31 cellular contexts compared by ENCODE assay signal in the genomic region with DNA sequence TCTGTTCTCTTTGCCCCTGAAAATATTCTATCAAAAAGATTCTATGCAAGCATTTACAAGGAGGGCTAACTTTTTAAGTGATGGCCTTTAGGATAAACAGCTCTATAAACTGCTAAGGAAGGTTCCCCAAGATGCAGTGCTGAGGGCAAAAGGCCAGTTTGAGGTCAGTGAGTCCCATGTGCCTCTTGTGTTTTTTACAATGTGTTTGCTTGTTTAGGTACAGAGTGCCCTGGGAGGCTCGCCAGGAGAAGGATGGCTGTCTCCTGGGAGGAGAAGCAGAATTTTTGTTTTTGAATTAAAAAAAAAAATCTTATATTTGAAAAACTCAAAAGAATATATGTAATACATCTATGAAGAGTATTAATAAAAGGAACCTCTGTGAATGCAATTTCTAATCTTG. TPM values are rescaled to one million over a fixed set of nuclear protein-coding genes. Genes with fewer than 3 reads are reported as not detected.
"Had no signal": no experiment of that assay in that cellular context is flagged by ENCODE, and none has a peak within 500 bp of the region (broad histone marks: within the 10 kb centered on the region; RNA-seq: fewer than 3 reads in every experiment).

No MANE protein-coding gene starts in this region.

- H3K9me3 Mint-ChIP-seq: activated CD4-positive, alpha-beta memory T cell treated with anti-CD3 and anti-CD28 coated beads for 36 hours; activated CD4-positive, alpha-beta T cell treated with anti-CD3 and anti-CD28 coated beads, Interleukin-2, amount 10 ng/mL, durations not matched to agents 24 days and 14 days; activated naive CD4-positive, alpha-beta T cell treated with anti-CD3 and anti-CD28 coated beads, Interleukin-2, amount 50 U/mL, for 72 hours; activated T-helper 2 cell treated with anti-CD3 and anti-CD28 coated beads, Interferon-gamma antibody, Interleukin-2, Interleukin-4, amounts not matched to agents 10 μg/mL and 5 μg/mL and 100 μg/mL, durations not matched to agents 14 hours and 24 hours and 36 hours; effector memory CD8-positive, alpha-beta T cell; natural killer cell; stimulated activated memory B cell treated with anti-CD40 and anti-IgM and Interleukin-4, amounts not matched to agents 10 μg/mL and 1 μg/mL and 100 μg/mL, for 72 hours had no signal

- H3K4me1 Mint-ChIP-seq: activated CD4-positive, alpha-beta T cell treated with anti-CD3 and anti-CD28 coated beads, Interleukin-2, amount 10 ng/mL, durations not matched to agents 24 days and 14 days; natural killer cell had no signal

- H3K4me3 ChIP-seq: coronary artery, gastrocnemius medialis, lower lobe of right lung, smooth muscle cell, stomach, tibial artery, upper lobe of right lung had no signal

- ATAC-seq: activated naive CD4-positive, alpha-beta T cell treated with anti-CD3 and anti-CD28 coated beads, Interleukin-2, amount 50 U/mL, for 72 hours; effector memory CD8-positive, alpha-beta T cell; gastrocnemius medialis; lower lobe of right lung; natural killer cell; stimulated activated memory B cell treated with anti-CD40 and anti-IgM and Interleukin-4, amounts not matched to agents 10 μg/mL and 1 μg/mL and 100 μg/mL, for 72 hours; T-helper 17 cell; upper lobe of right lung had no signal

- H3K4me1 ChIP-seq: gastrocnemius medialis had no signal

- H3K4me3 Mint-ChIP-seq: activated CD4-positive, alpha-beta memory T cell treated with anti-CD3 and anti-CD28 coated beads for 36 hours; activated CD4-positive, alpha-beta T cell treated with anti-CD3 and anti-CD28 coated beads, Interleukin-2, amount 10 ng/mL, durations not matched to agents 24 days and 14 days; effector memory CD8-positive, alpha-beta T cell; natural killer cell; stimulated activated memory B cell treated with anti-CD40 and anti-IgM and Interleukin-4, amounts not matched to agents 10 μg/mL and 1 μg/mL and 100 μg/mL, for 72 hours; T-helper 17 cell had no signal

- H3K4me2 ChIP-seq: smooth muscle cell had no signal

- H3K9me3 ChIP-seq: gastrocnemius medialis, lower lobe of right lung, stomach, tibial artery, upper lobe of right lung had no signal

- H3K27ac ChIP-seq: coronary artery, lower lobe of right lung, stomach, tibial artery, upper lobe of right lung, WERI-Rb-1 had no signal

- H3K27me3 Mint-ChIP-seq: activated CD4-positive, alpha-beta memory T cell treated with anti-CD3 and anti-CD28 coated beads for 36 hours; activated CD4-positive, alpha-beta T cell treated with anti-CD3 and anti-CD28 coated beads, Interleukin-2, amount 10 ng/mL, durations not matched to agents 24 days and 14 days; effector memory CD8-positive, alpha-beta T cell; stimulated activated memory B cell treated with anti-CD40 and anti-IgM and Interleukin-4, amounts not matched to agents 10 μg/mL and 1 μg/mL and 100 μg/mL, for 72 hours; T-helper 17 cell had no signal

- H3K27me3 ChIP-seq: gastrocnemius medialis, stomach, tibial artery, upper lobe of right lung had no signal

- H3K27ac Mint-ChIP-seq: activated CD4-positive, alpha-beta memory T cell treated with anti-CD3 and anti-CD28 coated beads for 36 hours; activated CD4-positive, alpha-beta T cell treated with anti-CD3 and anti-CD28 coated beads, Interleukin-2, amount 10 ng/mL, durations not matched to agents 24 days and 14 days; activated T-helper 2 cell treated with anti-CD3 and anti-CD28 coated beads, Interferon-gamma antibody, Interleukin-2, Interleukin-4, amounts not matched to agents 10 μg/mL and 5 μg/mL and 100 μg/mL, durations not matched to agents 14 hours and 24 hours and 36 hours; natural killer cell; stimulated activated memory B cell treated with anti-CD40 and anti-IgM and Interleukin-4, amounts not matched to agents 10 μg/mL and 1 μg/mL and 100 μg/mL, for 72 hours had no signal

- H3K36me3 Mint-ChIP-seq: natural killer cell had no signal

- DNase-seq: activated CD4-positive, alpha-beta memory T cell treated with anti-CD3 and anti-CD28 coated beads for 36 hours; activated CD4-positive, alpha-beta T cell treated with anti-CD3 and anti-CD28 coated beads, Interleukin-2, amount 10 ng/mL, durations not matched to agents 24 days and 14 days; activated CD4-positive, CD25-positive, alpha-beta regulatory T cell treated with anti-CD3 and anti-CD28 coated beads, Interleukin-2, amount 50 U/mL, for 72 hours; activated CD8-positive, alpha-beta memory T cell treated with anti-CD3 and anti-CD28 coated beads, Interleukin-2, amount 50 U/mL, for 48 hours; activated T-cell treated with anti-CD3 and anti-CD28 coated beads, Interleukin-2, amount 50 U/mL, for 48 hours; anterior cingulate cortex; effector memory CD8-positive, alpha-beta T cell; erythroblast; gastrocnemius medialis; glutamatergic neuron; hippocampal formation; kidney; lower lobe of right lung; mesendoderm; natural killer cell; stimulated activated CD4-positive, alpha-beta T cell treated with anti-CD3 and anti-CD28 coated beads, Interleukin-1b, Interleukin-23, amount 100 ng/mL, for 48 hours; stimulated activated CD4-positive, alpha-beta T cell treated with anti-CD3 and anti-CD28 coated beads, Interleukin-4, amount 100 ng/mL, for 4 hours; stimulated activated CD8-positive, alpha-beta memory T cell treated with anti-CD3 and anti-CD28 coated beads, Interleukin-4, amount 100 ng/mL, for 48 hours; stomach; T-helper 17 cell; T1000; tibial artery; upper lobe of right lung; WERI-Rb-1 had no signal

RNA-seq across cellular contexts. Expression of a gene that starts 18.7 kb away (rescaled TPM):
- total RNA-seq: activated CD4-positive, alpha-beta T cell treated with anti-CD3 and anti-CD28 coated beads, Interleukin-2, amount 10 ng/mL, durations not matched to agents 24 days and 14 days; activated T-helper 2 cell treated with anti-CD3 and anti-CD28 coated beads, Interferon-gamma antibody, Interleukin-2, Interleukin-4, amounts not matched to agents 10 μg/mL and 5 μg/mL and 100 μg/mL, durations not matched to agents 14 hours and 24 hours and 36 hours; bronchial epithelial cell; renal cortical epithelial cell had no signal

RNA-seq across cellular contexts. Expression of a gene that starts 32.3 kb away (rescaled TPM):
- total RNA-seq: smooth muscle cell had no signal
